13 cellular contexts compared by ENCODE assay signal in genomic region chr7:68770649-68771048, GRCh38.
DNase-seq lines count a peak whose midpoint lies in the region; ATAC-seq and TF ChIP-seq lines count a peak whose summit lies in the region.
"Had no signal": no experiment of that assay in that cellular context is flagged by ENCODE, and none has a peak within 500 bp of the region (broad histone marks: within the 10 kb centered on the region; RNA-seq: fewer than 3 reads in every experiment).

No MANE protein-coding gene starts in this region.

- H3K4me1 Mint-ChIP-seq in stimulated activated memory B cell treated with anti-CD40 and anti-IgM and Interleukin-4, amounts not matched to agents 10 μg/mL and 1 μg/mL and 100 μg/mL, for 72 hours = no peaks in the 10 kb centered on the region
- H3K4me1 Mint-ChIP-seq: activated CD4-positive, alpha-beta T cell treated with anti-CD3 and anti-CD28 coated beads, Interleukin-2, amount 10 ng/mL, durations not matched to agents 7 days and 5 days had no signal

- no peaks in the 10 kb centered on the region for H3F3A ChIP-seq in smooth muscle cell (ENCODE audit: low read depth)

- no peaks in the 10 kb centered on the region for H4K20me1 ChIP-seq in smooth muscle cell (ENCODE audit: low read depth)

- H3K27ac ChIP-seq in smooth muscle cell (ENCODE audit: low read depth) (no peak overlapping the region), left lung (no peak overlapping the region)
- H3K27ac ChIP-seq: breast epithelium, lower lobe of right lung, ovary had no signal

- H3K36me3 ChIP-seq in smooth muscle cell (ENCODE audit: low read depth) (no peaks in the 10 kb centered on the region), left lung (no peaks in the 10 kb centered on the region)
- H3K36me3 ChIP-seq: breast epithelium, lower lobe of right lung, ovary had no signal

- no peak overlapping the region for H3K27ac Mint-ChIP-seq in stimulated activated memory B cell treated with anti-CD40 and anti-IgM and Interleukin-4, amounts not matched to agents 10 μg/mL and 1 μg/mL and 100 μg/mL, for 72 hours
- H3K27ac Mint-ChIP-seq: activated CD4-positive, alpha-beta T cell treated with anti-CD3 and anti-CD28 coated beads, Interleukin-2, amount 10 ng/mL, durations not matched to agents 7 days and 5 days had no signal

- H3K27me3 Mint-ChIP-seq in stimulated activated memory B cell treated with anti-CD40 and anti-IgM and Interleukin-4, amounts not matched to agents 10 μg/mL and 1 μg/mL and 100 μg/mL, for 72 hours = no peaks in the 10 kb centered on the region
- H3K27me3 Mint-ChIP-seq: activated CD4-positive, alpha-beta T cell treated with anti-CD3 and anti-CD28 coated beads, Interleukin-2, amount 10 ng/mL, durations not matched to agents 7 days and 5 days had no signal

- H3K36me3 Mint-ChIP-seq in stimulated activated memory B cell treated with anti-CD40 and anti-IgM and Interleukin-4, amounts not matched to agents 10 μg/mL and 1 μg/mL and 100 μg/mL, for 72 hours = no peaks in the 10 kb centered on the region

- peaks cover 11% of the 10 kb centered on the region for H3K9me3 Mint-ChIP-seq in stimulated activated memory B cell treated with anti-CD40 and anti-IgM and Interleukin-4, amounts not matched to agents 10 μg/mL and 1 μg/mL and 100 μg/mL, for 72 hours

- 12% methylated on average over 6 of the region's 6 CpGs for WGBS in smooth muscle cell (ENCODE audit: low lambda C conversion rate)

- no peak overlapping the region for H3K4me3 Mint-ChIP-seq in stimulated activated memory B cell treated with anti-CD40 and anti-IgM and Interleukin-4, amounts not matched to agents 10 μg/mL and 1 μg/mL and 100 μg/mL, for 72 hours
- H3K4me3 Mint-ChIP-seq: activated CD4-positive, alpha-beta T cell treated with anti-CD3 and anti-CD28 coated beads, Interleukin-2, amount 10 ng/mL, durations not matched to agents 7 days and 5 days had no signal

- H3K4me3 ChIP-seq in smooth muscle cell (no peak overlapping the region), left lung (no peak overlapping the region)
- H3K4me3 ChIP-seq: breast epithelium, lower lobe of right lung, ovary had no signal

- no peak overlapping the region for H3K9ac ChIP-seq in smooth muscle cell (ENCODE audit: low read depth)

- no peak for ATAC-seq in stimulated activated memory B cell treated with anti-CD40 and anti-IgM and Interleukin-4, amounts not matched to agents 10 μg/mL and 1 μg/mL and 100 μg/mL, for 72 hours
- no peak for ATAC-seq in left lung
- ATAC-seq: lower lobe of right lung had no signal

- TF ChIP-seq CTCF in smooth muscle cell (IDR thresholded peaks at IDR 0.05; ENCODE audit: borderline replicate concordance, insufficient read depth, poor library complexity, severe bottlenecking) (no peak), left lung (IDR thresholded peaks at IDR 0.05) (no peak)

- intact Hi-C loops in left lung (cut with DNase I) = no loop called here

- no peaks in the 10 kb centered on the region for H3K4me1 ChIP-seq in smooth muscle cell (ENCODE audit: low read depth)
- no peaks in the 10 kb centered on the region for H3K4me1 ChIP-seq in left lung
- H3K4me1 ChIP-seq: breast epithelium, lower lobe of right lung had no signal

- no peaks in the 10 kb centered on the region for H3K79me2 ChIP-seq in smooth muscle cell (ENCODE audit: low read depth)

- H3K27me3 ChIP-seq in smooth muscle cell (ENCODE audit: low read depth) (peaks cover 22% of the 10 kb centered on the region), left lung (no peaks in the 10 kb centered on the region)
- H3K27me3 ChIP-seq: breast epithelium, ovary had no signal

- H3K9me3 ChIP-seq in smooth muscle cell (replicated peaks; ENCODE audit: low read depth) = no peaks in the 10 kb centered on the region
- H3K9me3 ChIP-seq in left lung = peaks cover 0 to 9% of the 10 kb centered on the region in 2 donors
- H3K9me3 ChIP-seq: breast epithelium, lower lobe of right lung, ovary had no signal

- DNase-seq in NCI-H2227 (lab: John Stamatoyannopoulos, UW; ENCODE audit: unreplicated experiment) = peak; percentile 23
- no peak for DNase-seq in NCI-H2227 treated with DMSO at 0.1 percent for 48 hours (lab: John Stamatoyannopoulos, UW)
- DNase-seq in NCI-H510A (lab: John Stamatoyannopoulos, UW) = peak; percentile 54
- DNase-seq in globus pallidus (ENCODE audit: low spot score) = peak; percentile 3
- peak; percentile 1 for DNase-seq in smooth muscle cell (lab: John Stamatoyannopoulos, UW; ENCODE audit: unreplicated experiment)
- no peak for DNase-seq in stimulated activated CD8-positive, alpha-beta memory T cell treated with anti-CD3 and anti-CD28 coated beads, Interleukin-4, amount 100 ng/mL, for 48 hours
- no peak for DNase-seq in left lung
- DNase-seq: activated CD4-positive, alpha-beta T cell treated with anti-CD3 and anti-CD28 coated beads, Interleukin-2, amount 10 ng/mL, durations not matched to agents 7 days and 5 days; GF-D8; lower lobe of right lung had no signal

- H2AFZ ChIP-seq in smooth muscle cell (ENCODE audit: low read depth) = no peak overlapping the region

- H3K4me2 ChIP-seq in smooth muscle cell = no peak overlapping the region

Comparison
In these comparisons a context has a peak if more than half of its experiments do, and no peak if none do; other contexts are left out.
1. DNase-seq: peak in NCI-H2227 (single experiment), NCI-H510A (single experiment), globus pallidus (single experiment) and smooth muscle cell (single experiment); none in NCI-H2227 treated with DMSO at 0.1 percent for 48 hours (single experiment), stimulated activated CD8-positive, alpha-beta memory T cell treated with anti-CD3 and anti-CD28 coated beads, Interleukin-4, amount 100 ng/mL, for 48 hours (single experiment) and left lung (0 of 2).